In genomic region chr3:191644291-191644690, GRCh38 we compare ENCODE assay signal across 28 cellular contexts.
"Had no signal": no experiment of that assay in that cellular context is flagged by ENCODE, and none has a peak within 500 bp of the region (broad histone marks: within the 10 kb centered on the region; RNA-seq: fewer than 3 reads in every experiment).

No MANE protein-coding gene starts in this region.

- FAIRE-seq: endometrium, endothelial cell of umbilical vein, frontal cortex had no signal

- H2AFZ ChIP-seq: hepatocyte had no signal

- H3K4me3 ChIP-seq: colonic mucosa, coronary artery, dorsolateral prefrontal cortex, esophagus muscularis mucosa, esophagus squamous epithelium, gastrocnemius medialis, gastroesophageal sphincter, heart left ventricle, heart right ventricle, hepatocyte had no signal

- H3K27ac ChIP-seq: colonic mucosa, coronary artery, dorsolateral prefrontal cortex, epithelial cell of prostate, esophagus muscularis mucosa, esophagus squamous epithelium, foreskin keratinocyte, gastrocnemius medialis, gastroesophageal sphincter, heart left ventricle, heart right ventricle, hepatocyte had no signal

- H3K4me2 ChIP-seq: hepatocyte had no signal

- H3K36me3 ChIP-seq: colonic mucosa, esophagus muscularis mucosa, esophagus squamous epithelium, gastrocnemius medialis, gastroesophageal sphincter, heart left ventricle, heart right ventricle had no signal

- DNase-seq: colonic mucosa; cortex of kidney; dermis blood vessel endothelial cell; dorsolateral prefrontal cortex; effector CD4-positive, alpha-beta T cell; effector CD8-positive, alpha-beta T cell; effector memory CD4-positive, alpha-beta T cell; effector memory CD8-positive, alpha-beta T cell; endodermal cell; erythroblast; esophagus squamous epithelium; foreskin fibroblast; foreskin keratinocyte; foreskin melanocyte; gastrocnemius medialis; glutamatergic neuron; head of caudate nucleus; heart left ventricle; heart right ventricle had no signal

- ATAC-seq: effector memory CD8-positive, alpha-beta T cell; esophagus mucosa; foreskin keratinocyte; gastrocnemius medialis; gastroesophageal sphincter; heart left ventricle; heart right ventricle had no signal

- H3K27me3 ChIP-seq: colonic mucosa, dorsolateral prefrontal cortex, esophagus muscularis mucosa, esophagus squamous epithelium, foreskin keratinocyte, gastrocnemius medialis, gastroesophageal sphincter, heart left ventricle, heart right ventricle, hepatocyte had no signal

- H3K79me2 ChIP-seq: hepatocyte had no signal

- H3K9me3 ChIP-seq: colonic mucosa, gastrocnemius medialis had no signal

- H3K4me1 ChIP-seq: colonic mucosa, esophagus muscularis mucosa, esophagus squamous epithelium, gastrocnemius medialis, gastroesophageal sphincter, heart left ventricle, heart right ventricle had no signal
